ENCODE assay signal across 2 cellular contexts in genomic region chr1:33433509-33434362, GRCh38.
TF ChIP-seq lines count a peak whose summit lies in the region.

No MANE protein-coding gene starts in this region.

TF ChIP-seq in IMR-90, 13 proteins besides CTCF, POLR2A, EP300 and RAD21:
- no peak for TF ChIP-seq CHD1 (IDR thresholded peaks at IDR 0.05; ENCODE audit: low read depth, low read length)
- no peak for TF ChIP-seq RFX5 (IDR thresholded peaks at IDR 0.05; ENCODE audit: low read depth, low read length)
- TF ChIP-seq BHLHE40 (IDR thresholded peaks at IDR 0.05; ENCODE audit: low read depth, low read length): peak; percentile 76
- peak; percentile 99 for TF ChIP-seq FOS (IDR thresholded peaks at IDR 0.05; ENCODE audit: low read depth, low read length)
- TF ChIP-seq ELK1 (IDR thresholded peaks at IDR 0.05; ENCODE audit: borderline replicate concordance, low read depth, low read length): no peak
- no peak for TF ChIP-seq USF2 (IDR thresholded peaks at IDR 0.05; ENCODE audit: low read depth, low read length)
- no peak; the same call in 1 of the 2 replicates for TF ChIP-seq NFE2L2 (IDR thresholded peaks at IDR 0.05; ENCODE audit: low read depth, low read length)
- TF ChIP-seq MAZ (IDR thresholded peaks at IDR 0.05; ENCODE audit: borderline replicate concordance, low read depth, low read length): peak; percentile 97
- peak; percentile 52 for TF ChIP-seq RCOR1 (IDR thresholded peaks at IDR 0.05; ENCODE audit: insufficient replicate concordance, low read length)
- peak; percentile 99 for TF ChIP-seq CEBPB (IDR thresholded peaks at IDR 0.05; ENCODE audit: low read depth, low read length)
- TF ChIP-seq MXI1 (IDR thresholded peaks at IDR 0.05; ENCODE audit: borderline replicate concordance, low read depth, low read length): no peak
- TF ChIP-seq SMC3 (IDR thresholded peaks at IDR 0.05; ENCODE audit: low read depth, low read length): no peak
- TF ChIP-seq MAFK (IDR thresholded peaks at IDR 0.05; ENCODE audit: low read depth, low read length): peak; percentile 67

TF ChIP-seq in K562, 482 proteins besides CTCF, POLR2A, EP300 and RAD21 (continues in another document):
- TF ChIP-seq FOSL1 (tag; conservative IDR thresholded peaks at IDR 0.05) (peak; percentile 99), NR2C1 (IDR thresholded peaks at IDR 0.05) (no peak), NR2C1 (tag; IDR thresholded peaks at IDR 0.05) (peak; percentile 60), SMARCA4 (IDR thresholded peaks at IDR 0.05) (peak; percentile 77), ARID4B (CRISPR knock-in tag; IDR thresholded peaks at IDR 0.05) (no peak), ZNF318 (IDR thresholded peaks at IDR 0.05; ENCODE audit: borderline replicate concordance in 1 of 2, low read depth in 1 of 2) (peak in 1 of 2 experiments; percentile 32; a peak in 1 of 4 replicates), CEBPB (tag; IDR thresholded peaks at IDR 0.05) (peak; percentile 91), NR4A1 (CRISPR knock-in tag; IDR thresholded peaks at IDR 0.05) (no peak), NR4A1 (tag; IDR thresholded peaks at IDR 0.05) (no peak), MBD1 (CRISPR knock-in tag; IDR thresholded peaks at IDR 0.05) (no peak), ZNF175 (CRISPR knock-in tag; IDR thresholded peaks at IDR 0.05; ENCODE audit: low read depth) (0 out of 2 replicates have a peak, but pooled peaks have one; percentile 36), BHLHE40 (IDR thresholded peaks at IDR 0.05; ENCODE audit: low read length) (peak; percentile 35; the same call in 1 of the 2 replicates), ZNF146 (CRISPR knock-in tag; IDR thresholded peaks at IDR 0.05; ENCODE audit: unreplicated experiment) (no peak), PHTF2 (CRISPR knock-in tag; IDR thresholded peaks at IDR 0.05) (no peak), CEBPG (CRISPR knock-in tag; IDR thresholded peaks at IDR 0.05) (peak; percentile 88), CEBPG (tag; conservative IDR thresholded peaks at IDR 0.05 in 1 of 2, IDR thresholded peaks at IDR 0.05 in 1 of 2) (peak; percentile 93 to 98), ATF1 (CRISPR knock-in tag; IDR thresholded peaks at IDR 0.05) (no peak), ATF1 (tag; IDR thresholded peaks at IDR 0.05) (0 out of 2 replicates have a peak, but pooled peaks have one; percentile 23), GABPA (tag; conservative IDR thresholded peaks at IDR 0.05; ENCODE audit: low read depth) (peak; percentile 62), ZKSCAN8 (CRISPR knock-in tag; IDR thresholded peaks at IDR 0.05) (peak; percentile 73; the same call in 1 of the 2 replicates), E2F5 (CRISPR knock-in tag; IDR thresholded peaks at IDR 0.05) (no peak), MEIS2 (IDR thresholded peaks at IDR 0.05; ENCODE audit: partially characterized antibody) (peak; percentile 61), TCF7L2 (IDR thresholded peaks at IDR 0.05; ENCODE audit: low read depth, low read length) (no peak), ZNF41 (CRISPR knock-in tag; conservative IDR thresholded peaks at IDR 0.05) (no peak), FOXK2 (conservative IDR thresholded peaks at IDR 0.05 in 1 of 2, IDR thresholded peaks at IDR 0.05 in 1 of 2; ENCODE audit: low read depth in 2 of 2) (0 out of 4 replicates have a peak, but pooled peaks of 1 of the 2 experiments have one; percentile 39), JUND (IDR thresholded peaks at IDR 0.05; ENCODE audit: borderline replicate concordance, low read depth, low read length) (peak; percentile 90), JUND (tag; IDR thresholded peaks at IDR 0.05; ENCODE audit: borderline replicate concordance, low read depth, low read length) (peak; percentile 93), MAZ (CRISPR knock-in tag; conservative IDR thresholded peaks at IDR 0.05 in 1 of 2, IDR thresholded peaks at IDR 0.05 in 1 of 2) (0 out of 4 replicates have a peak, but pooled peaks of 1 of the 2 experiments have one; percentile 36), TFAM (CRISPR knock-in tag; conservative IDR thresholded peaks at IDR 0.05) (no peak), ZNF561 (CRISPR knock-in tag; conservative IDR thresholded peaks at IDR 0.05) (no peak), ZNF395 (CRISPR knock-in tag; IDR thresholded peaks at IDR 0.05) (peak; percentile 54; the same call in 1 of the 2 replicates), UBTF (IDR thresholded peaks at IDR 0.05; ENCODE audit: borderline replicate concordance in 1 of 2, low read depth in 2 of 2, low read length in 2 of 2) (no peak), MAFG (tag; conservative IDR thresholded peaks at IDR 0.05) (0 out of 2 replicates have a peak, but pooled peaks have one; percentile 5)
